ENCODE assay signal across 8 cellular contexts in the genomic region with DNA sequence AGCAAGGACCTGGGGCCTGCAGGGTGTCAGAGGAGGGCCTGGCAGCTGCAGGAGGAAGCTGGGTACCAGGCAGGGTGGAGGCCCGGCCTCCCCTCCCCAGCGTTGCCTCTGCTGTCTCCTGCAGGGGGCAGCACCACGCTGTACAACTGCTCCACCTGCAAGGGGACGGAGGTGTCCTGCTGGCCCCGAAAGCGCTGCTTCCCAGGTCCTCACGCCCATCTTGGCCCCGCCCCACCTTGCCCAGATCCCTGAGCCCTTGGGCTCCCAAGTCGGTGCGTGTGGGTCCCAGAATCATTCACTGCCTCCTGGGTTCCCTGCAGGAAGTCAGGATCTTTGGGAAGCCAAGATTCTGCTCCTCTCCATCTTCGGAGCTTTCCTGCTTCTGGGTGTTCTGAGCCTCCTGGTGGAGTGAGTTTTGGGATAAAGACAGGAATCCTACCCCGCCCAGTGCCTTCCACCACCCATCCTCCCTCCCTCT. TPM values are rescaled to one million over a fixed set of nuclear protein-coding genes. Genes with fewer than 3 reads are reported as not detected.
DNase-seq lines count a peak whose midpoint lies in the region; ATAC-seq, FAIRE-seq and TF ChIP-seq lines count a peak whose summit lies in the region.

No MANE protein-coding gene starts in this region.

- no peaks in the 10 kb centered on the region for H3K9me3 Mint-ChIP-seq in activated CD8-positive, alpha-beta T cell treated with anti-CD3 and anti-CD28 coated beads, Interleukin-2, amount 10 ng/mL, durations not matched to agents 7 days and 5 days (ENCODE audit: insufficient read depth)
- no peaks in the 10 kb centered on the region for H3K9me3 Mint-ChIP-seq in effector memory CD8-positive, alpha-beta T cell
- H3K9me3 Mint-ChIP-seq in memory B cell: no peaks in the 10 kb centered on the region

- no peak for TF ChIP-seq POLR2A in H54 (IDR thresholded peaks at IDR 0.05; ENCODE audit: low read depth, low read length)

- H3K27me3 Mint-ChIP-seq in activated CD8-positive, alpha-beta T cell treated with anti-CD3 and anti-CD28 coated beads, Interleukin-2, amount 10 ng/mL, durations not matched to agents 7 days and 5 days (ENCODE audit: low read depth): peaks cover 4% of the 10 kb centered on the region
- H3K27me3 Mint-ChIP-seq in effector memory CD8-positive, alpha-beta T cell: no peaks in the 10 kb centered on the region
- no peaks in the 10 kb centered on the region for H3K27me3 Mint-ChIP-seq in memory B cell

- peaks cover 20% of the 10 kb centered on the region for H3K36me3 Mint-ChIP-seq in activated CD8-positive, alpha-beta T cell treated with anti-CD3 and anti-CD28 coated beads, Interleukin-2, amount 10 ng/mL, durations not matched to agents 7 days and 5 days (ENCODE audit: low read depth)
- peaks cover 12% of the 10 kb centered on the region for H3K36me3 Mint-ChIP-seq in effector memory CD8-positive, alpha-beta T cell (ENCODE audit: insufficient read depth)
- H3K36me3 Mint-ChIP-seq in memory B cell: no peaks in the 10 kb centered on the region

- DNase-seq in Ammon's horn (ENCODE audit: low spot score) (peak; percentile 80), H54 (ENCODE audit: insufficient read length, low spot score) (peak; percentile 84), NCI-H82 (lab: John Stamatoyannopoulos, UW) (peak; percentile 93), memory B cell (ENCODE audit: low spot score in 2 of 2) (peak; percentile 87 to 88)
- peak; percentile 92 for DNase-seq in activated CD8-positive, alpha-beta T cell treated with anti-CD3 and anti-CD28 coated beads, Interleukin-2, amount 10 ng/mL, durations not matched to agents 7 days and 5 days
- DNase-seq in effector memory CD8-positive, alpha-beta T cell: peak; percentile 79 to 82 (median 81)
- peak; percentile 76 for DNase-seq in stimulated activated CD8-positive, alpha-beta memory T cell treated with anti-CD3 and anti-CD28 coated beads, Interleukin-15, amount 100 ng/mL, for 1 hour (ENCODE audit: low read depth)

- peaks cover 45% of the 10 kb centered on the region for H3K4me1 Mint-ChIP-seq in activated CD8-positive, alpha-beta T cell treated with anti-CD3 and anti-CD28 coated beads, Interleukin-2, amount 10 ng/mL, durations not matched to agents 7 days and 5 days (ENCODE audit: low read depth)
- peaks cover 30 to 32% of the 10 kb centered on the region in 2 donors for H3K4me1 Mint-ChIP-seq in effector memory CD8-positive, alpha-beta T cell (ENCODE audit: low read depth in 2 of 2)
- peaks cover 20% of the 10 kb centered on the region for H3K4me1 Mint-ChIP-seq in memory B cell

- FAIRE-seq in H54 (lab: Jason Lieb, UNC): peak; percentile 58

- ATAC-seq in activated CD8-positive, alpha-beta T cell treated with anti-CD3 and anti-CD28 coated beads, Interleukin-2, amount 10 ng/mL, durations not matched to agents 7 days and 5 days: peak; percentile 73
- ATAC-seq in effector memory CD8-positive, alpha-beta T cell (replicated peaks): peak; percentile 49
- ATAC-seq in memory B cell (ENCODE audit: low read depth) (peak; percentile 71), GM21717 (IDR thresholded peaks at IDR 0.05; ENCODE audit: unreplicated experiment) (no peak)

- H3K27ac Mint-ChIP-seq in activated CD8-positive, alpha-beta T cell treated with anti-CD3 and anti-CD28 coated beads, Interleukin-2, amount 10 ng/mL, durations not matched to agents 7 days and 5 days: peak overlapping the region; percentile 28
- H3K27ac Mint-ChIP-seq in effector memory CD8-positive, alpha-beta T cell: peak overlapping the region in 1 of 2 donors; percentile 57
- no peak overlapping the region for H3K27ac Mint-ChIP-seq in memory B cell

- POLR2A ChIA-PET in activated CD8-positive, alpha-beta T cell treated with anti-CD3 and anti-CD28 coated beads, Interleukin-2, amount 10 ng/mL, durations not matched to agents 7 days and 5 days (lab: Charles Lee): interaction anchor here (0.5 to 1.9 kb wide), 9 partner anchors 19 to 331 kb away, joined by 3 to 8 read pairs (median 3); partner anchors contain the start of genes ACAP1, CHRNB1, POLR2A and TMEM102

- no peak overlapping the region for H3K4me3 Mint-ChIP-seq in activated CD8-positive, alpha-beta T cell treated with anti-CD3 and anti-CD28 coated beads, Interleukin-2, amount 10 ng/mL, durations not matched to agents 7 days and 5 days
- no peak overlapping the region for H3K4me3 Mint-ChIP-seq in effector memory CD8-positive, alpha-beta T cell
- H3K4me3 Mint-ChIP-seq in memory B cell: no peak overlapping the region

- CTCF ChIA-PET in activated CD8-positive, alpha-beta T cell treated with anti-CD3 and anti-CD28 coated beads, Interleukin-2, amount 10 ng/mL, durations not matched to agents 7 days and 5 days (lab: Charles Lee): interaction anchor here (0.6 to 5.7 kb wide), 39 partner anchors 9 to 333 kb away, joined by 3 to 83 read pairs (median 5); partner anchors contain the start of genes ACAP1, CHRNB1, FGF11 and FXR2

RNA-seq across cellular contexts. Expression of gene TMEM95, which starts 1.2 kb away (rescaled TPM):
- total RNA-seq in activated CD8-positive, alpha-beta T cell treated with anti-CD3 and anti-CD28 coated beads, Interleukin-2, amount 10 ng/mL, durations not matched to agents 7 days and 5 days: not detected

RNA-seq across cellular contexts. Expression of gene KCTD11, which starts 4.1 kb away (rescaled TPM):
- total RNA-seq in activated CD8-positive, alpha-beta T cell treated with anti-CD3 and anti-CD28 coated beads, Interleukin-2, amount 10 ng/mL, durations not matched to agents 7 days and 5 days: 10 to 100 TPM; 11.4 to 11.8 TPM

RNA-seq across cellular contexts. Expression of gene ACAP1, which starts 19.8 kb away (rescaled TPM):
- total RNA-seq in activated CD8-positive, alpha-beta T cell treated with anti-CD3 and anti-CD28 coated beads, Interleukin-2, amount 10 ng/mL, durations not matched to agents 7 days and 5 days: 100 to 1,000 TPM; 573 to 605 TPM

RNA-seq across cellular contexts. Expression of gene TNK1, which starts 24.8 kb away (rescaled TPM):
- total RNA-seq in activated CD8-positive, alpha-beta T cell treated with anti-CD3 and anti-CD28 coated beads, Interleukin-2, amount 10 ng/mL, durations not matched to agents 7 days and 5 days: 1 to 10 TPM; 2.1 to 2.6 TPM

RNA-seq across cellular contexts. Expression of gene NEURL4, which starts 27.0 kb away (rescaled TPM):
- 10 to 100 TPM; 45.6 to 47.0 TPM for total RNA-seq in activated CD8-positive, alpha-beta T cell treated with anti-CD3 and anti-CD28 coated beads, Interleukin-2, amount 10 ng/mL, durations not matched to agents 7 days and 5 days
